9 cellular contexts compared by ENCODE assay signal in the genomic region with DNA sequence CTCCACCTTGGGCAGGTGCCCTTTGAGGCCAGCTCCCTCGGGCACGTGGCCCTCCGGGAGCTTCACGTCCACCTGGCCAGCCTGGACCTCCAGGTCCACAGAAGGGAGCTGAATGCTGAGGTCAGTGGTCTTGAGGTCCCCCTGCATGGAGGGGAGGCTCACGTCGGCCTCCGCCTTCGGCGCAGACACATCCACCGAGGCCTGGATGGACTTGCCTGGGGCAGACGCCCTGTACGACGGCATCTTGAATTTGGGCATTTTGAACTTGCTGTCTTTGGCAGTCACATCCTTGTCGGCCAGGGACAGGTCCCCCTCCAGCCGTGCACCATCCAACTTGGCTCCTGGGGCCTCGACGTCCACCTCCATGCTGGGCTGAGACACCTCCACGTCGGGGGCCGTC. TPM values are rescaled to one million over a fixed set of nuclear protein-coding genes. Genes with fewer than 3 reads are reported as not detected.
"Had no signal": no experiment of that assay in that cellular context is flagged by ENCODE, and none has a peak within 500 bp of the region (broad histone marks: within the 10 kb centered on the region; RNA-seq: fewer than 3 reads in every experiment).

No MANE protein-coding gene starts in this region.

RNA-seq across cellular contexts. Expression of gene PLD4, which starts 20.6 kb away (rescaled TPM):
- total RNA-seq: activated CD4-positive, alpha-beta memory T cell treated with anti-CD3 and anti-CD28 coated beads for 36 hours; activated CD8-positive, alpha-beta memory T cell treated with anti-CD3 and anti-CD28 coated beads for 36 hours; activated CD8-positive, alpha-beta T cell treated with anti-CD3 and anti-CD28 coated beads for 36 hours; activated naive CD4-positive, alpha-beta T cell treated with anti-CD3 and anti-CD28 coated beads for 36 hours; activated T-helper 17 cell treated with anti-CD3 and anti-CD28 coated beads, Interleukin-2, amount 50 U/mL, for 72 hours; ascending aorta; bronchial epithelial cell had no signal

RNA-seq across cellular contexts. Expression of gene AHNAK2, which starts 32.9 kb away (rescaled TPM):
- total RNA-seq: activated B cell treated with CpG ODN at 0.5 μM for 24 hours, T-helper 17 cell had no signal
